ENCODE assay signal across 8 cellular contexts in genomic region chr21:5222996-5223782, GRCh38.
A peak's percentile ranks its signal among the peaks of the same experiment; 100 is the strongest.
DNase-seq lines count a peak whose midpoint lies in the region; ATAC-seq and TF ChIP-seq lines count a peak whose summit lies in the region.
"Not testable (repeated sequence)": the region's sequence is repeated elsewhere in the genome, so short reads cannot be mapped to it uniquely, and the experiment has no call there.

No MANE protein-coding gene starts in this region.

- not testable (repeated sequence) for H3K4me3 ChIP-seq in Karpas-422 (ENCODE audit: low read length); right cardiac atrium (ENCODE audit: low read length); right lobe of liver; spleen

- not testable (repeated sequence) for H3K4me1 Mint-ChIP-seq in chondrocyte (ENCODE audit: low read depth)

- H3K4me3 Mint-ChIP-seq in chondrocyte (ENCODE audit: unreplicated experiment) = not testable (repeated sequence)

- H3K27ac ChIP-seq in 22Rv1 = 0 out of 2 replicates have a peak overlapping the region, but pooled peaks have one; percentile 8
- not testable (repeated sequence) for H3K27ac ChIP-seq in Karpas-422 (ENCODE audit: low read length); right cardiac atrium (ENCODE audit: low read length); right lobe of liver; spleen

- not testable (repeated sequence) for H3K27me3 ChIP-seq in Karpas-422 (ENCODE audit: low read length); right cardiac atrium (ENCODE audit: control insufficient read depth, insufficient read depth); right lobe of liver; spleen (replicated peaks in 1 of 7)

- TF ChIP-seq POLR2A in right lobe of liver (IDR thresholded peaks at IDR 0.05); spleen (IDR thresholded peaks at IDR 0.05): not testable (repeated sequence)

- intact Hi-C loops in Right ventricle myocardium superior (cut with DNase I); right cardiac atrium (cut with DNase I); right lobe of liver (cut with DNase I); posterior vena cava (cut with DNase I); spleen (cut with DNase I; ENCODE audit: low total_unique reads): not testable (repeated sequence)

- not testable (repeated sequence) for H3K36me3 Mint-ChIP-seq in chondrocyte (ENCODE audit: low read depth)

- H3K9ac ChIP-seq in Karpas-422 (ENCODE audit: low read length) = not testable (repeated sequence)

- not testable (repeated sequence) for H3K36me3 ChIP-seq in Karpas-422 (ENCODE audit: insufficient read depth, low read length); right lobe of liver; spleen

- H3K4me1 ChIP-seq in Karpas-422 (ENCODE audit: low read length); right cardiac atrium (ENCODE audit: control insufficient read depth, insufficient read depth, low read length); right lobe of liver; spleen: not testable (repeated sequence)

- not testable (repeated sequence) for TF ChIP-seq CTCF in 22Rv1 (IDR thresholded peaks at IDR 0.05); chondrocyte (IDR thresholded peaks at IDR 0.05); right lobe of liver (IDR thresholded peaks at IDR 0.05); spleen (IDR thresholded peaks at IDR 0.05 in 8 of 11, conservative IDR thresholded peaks at IDR 0.05 in 3 of 11)

- H3K79me2 ChIP-seq in Karpas-422 (ENCODE audit: low read length) = not testable (repeated sequence)

- H3K9me3 ChIP-seq in Karpas-422 (ENCODE audit: low read length); right cardiac atrium (ENCODE audit: control insufficient read depth, low read length); right lobe of liver: not testable (repeated sequence)
- peaks cover 2 to 85% (median 67%) of the 10 kb centered on the region in 8 donors for H3K9me3 ChIP-seq in spleen

- not testable (repeated sequence) for H4K20me1 ChIP-seq in Karpas-422 (ENCODE audit: insufficient read depth, low read depth, low read length)

- H3K9me2 ChIP-seq in Karpas-422 (replicated peaks; ENCODE audit: insufficient read depth, low read length) = not testable (repeated sequence)

- DNase-seq in Karpas-422 (peak; percentile 41), chondrocyte (ENCODE audit: low spot score) (peak; percentile 96), Right ventricle myocardium superior (peak; percentile 47), right cardiac atrium (peak; percentile 16 to 50 (median 34)), right lobe of liver (peak in 2 of 3 donors; percentile 19 to 55), posterior vena cava (ENCODE audit: low spot score) (peak; percentile 86), spleen (peak; percentile 75)

- not testable (repeated sequence) for H2AFZ ChIP-seq in Karpas-422 (ENCODE audit: low read length)

- not testable (repeated sequence) for ATAC-seq in Right ventricle myocardium superior (ENCODE audit: poor library complexity); right cardiac atrium; right lobe of liver

- not testable (repeated sequence) for H3K4me2 ChIP-seq in Karpas-422 (ENCODE audit: low read depth, low read length, poor library complexity, severe bottlenecking)

- H3K27me3 Mint-ChIP-seq in chondrocyte (ENCODE audit: low read depth) = not testable (repeated sequence)

- H3K27ac Mint-ChIP-seq in chondrocyte (ENCODE audit: unreplicated experiment) = not testable (repeated sequence)

- WGBS in right cardiac atrium = 52% methylated on average over 6 of the region's 6 CpGs
- 31% methylated on average over 6 of the region's 6 CpGs for WGBS in right lobe of liver (ENCODE audit: insufficient coverage, low coverage, low lambda C conversion rate, missing lambda C conversion rate)
- 54 to 66% (median 61%) methylated on average over 6 of the region's 6 CpGs for WGBS in spleen, 5 donors

- peaks cover 79% of the 10 kb centered on the region for H3K9me3 Mint-ChIP-seq in chondrocyte (ENCODE audit: low read depth)

Comparison
In these comparisons a context has a peak if more than half of its experiments do, and no peak if none do; other contexts are left out.
1. DNase-seq: peak in every context shown above with its lines; median percentile 96 in chondrocyte; 86 in posterior vena cava; 75 in spleen; 47 in Right ventricle myocardium superior; 41 in Karpas-422; 37 in right lobe of liver; 34 in right cardiac atrium.